Comparison of ENCODE assay signal across 9 cellular contexts in the genomic region with DNA sequence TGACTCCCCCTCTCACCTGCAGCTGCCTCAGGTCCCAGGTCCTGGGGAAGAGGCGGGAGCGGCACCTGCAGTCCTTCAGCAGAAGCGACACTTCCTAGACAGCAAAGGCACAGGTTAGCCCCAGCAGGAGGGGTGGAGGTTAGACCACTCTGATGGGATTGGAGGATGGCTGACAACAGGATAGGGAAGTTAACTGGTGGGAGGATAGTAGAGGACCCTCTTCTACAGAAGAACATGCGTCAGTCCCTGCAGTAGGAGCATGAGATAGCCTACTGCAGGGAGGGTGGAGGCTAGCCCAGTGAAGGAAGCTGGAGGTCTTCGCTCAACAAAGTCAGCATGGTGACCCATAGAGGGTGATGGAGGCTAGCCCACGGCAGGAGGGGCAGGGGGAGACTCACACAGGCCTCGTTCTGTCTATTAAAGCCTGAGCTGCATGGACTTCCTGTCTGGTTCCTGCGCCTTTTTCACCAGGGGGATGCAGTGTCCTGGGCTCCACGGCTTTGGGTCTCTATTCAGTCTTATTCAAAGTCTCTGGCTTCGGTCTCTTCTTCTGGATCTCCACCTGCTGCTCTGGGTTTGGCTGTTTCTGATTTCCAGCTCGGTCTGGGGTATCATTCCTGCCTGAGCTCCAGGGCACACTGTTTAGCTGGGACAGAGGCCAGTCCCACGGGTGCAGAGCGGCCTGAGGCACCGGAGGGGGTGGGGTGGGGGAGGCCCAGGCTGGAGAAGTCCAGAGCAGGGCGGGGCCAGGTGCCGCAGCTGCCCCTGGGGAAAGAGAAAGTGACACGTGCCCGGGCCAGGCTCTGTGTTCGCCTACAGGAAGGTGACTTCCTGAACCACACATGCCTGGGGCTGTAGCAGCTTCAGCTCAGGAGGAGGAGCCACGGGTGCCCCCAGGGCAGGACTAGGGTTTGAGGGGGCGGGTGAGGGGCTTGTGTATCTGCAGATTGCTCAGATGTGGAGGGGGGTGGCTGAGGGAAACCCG. TPM values are rescaled to one million over a fixed set of nuclear protein-coding genes. Genes with fewer than 3 reads are reported as not detected.
DNase-seq lines count a peak whose midpoint lies in the region; ATAC-seq and TF ChIP-seq lines count a peak whose summit lies in the region.
"Had no signal": no experiment of that assay in that cellular context is flagged by ENCODE, and none has a peak within 500 bp of the region (broad histone marks: within the 10 kb centered on the region; RNA-seq: fewer than 3 reads in every experiment).

No MANE protein-coding gene starts in this region.

- 35 to 38% methylated on average over 22 of the region's 22 CpGs for WGBS in lung, 2 donors

- no peak for TF ChIP-seq CTCF in MM.1S (IDR thresholded peaks at IDR 0.05; ENCODE audit: low read length)
- TF ChIP-seq CTCF in lung (IDR thresholded peaks at IDR 0.05; ENCODE audit: control extremely low read depth, extremely low read depth), result no peak
- TF ChIP-seq CTCF in left ventricle myocardium inferior (IDR thresholded peaks at IDR 0.05; ENCODE audit: borderline replicate concordance), result no peak

- DNase-seq in 8988T (peak; percentile 63), MM.1S (peak; percentile 79), activated T-cell treated with anti-CD3 and anti-CD28 coated beads for 1 hour (ENCODE audit: low read depth) (peak; percentile 12), lung (ENCODE audit: low spot score) (peak; percentile 78), substantia nigra (lab: John Stamatoyannopoulos, UW) (no peak), NCI-H1092 treated with DMSO at 0.1 percent for 48 hours (lab: John Stamatoyannopoulos, UW) (no peak), left ventricle myocardium inferior (no peak)

- H3K9ac ChIP-seq in MM.1S (ENCODE audit: low read length), result no peak overlapping the region

- H3K27ac ChIP-seq in MM.1S (ENCODE audit: low read length) (no peak overlapping the region), lung (ENCODE audit: low read depth in 1 of 2, low read length in 1 of 2) (no peak overlapping the region), substantia nigra (ENCODE audit: low read depth, low read length, poor library complexity, severe bottlenecking) (no peak overlapping the region), left ventricle myocardium inferior (replicated peaks) (no peak overlapping the region)

- no peak overlapping the region for H3K4me3 ChIP-seq in MM.1S (ENCODE audit: low read length)
- H3K4me3 ChIP-seq in lung, result no peak overlapping the region
- no peak overlapping the region for H3K4me3 ChIP-seq in left ventricle myocardium inferior

- H3K9me2 ChIP-seq in MM.1S (replicated peaks; ENCODE audit: insufficient read depth, low read length), result no peaks in the 10 kb centered on the region

- H3F3A ChIP-seq in MM.1S (ENCODE audit: insufficient read depth, low read length), result no peaks in the 10 kb centered on the region

- H3K4me1 ChIP-seq in MM.1S (ENCODE audit: low read length) (peaks cover 4% of the 10 kb centered on the region; the same call in 1 of the 2 replicates), lung (ENCODE audit: control insufficient read depth in 2 of 2, insufficient read depth in 2 of 2, low read length in 2 of 2) (peaks cover 0 to 1% of the 10 kb centered on the region in 2 donors), left ventricle myocardium inferior (no peaks in the 10 kb centered on the region)

- intact Hi-C loops in left ventricle myocardium inferior (cut with micrococcal nuclease), result no loop called here

- H3K4me2 ChIP-seq in MM.1S (ENCODE audit: low read depth, low read length), result peak overlapping the region; percentile 51

- no peak overlapping the region for H2AFZ ChIP-seq in MM.1S (ENCODE audit: low read length)

- H4K20me1 ChIP-seq in MM.1S (ENCODE audit: insufficient read depth, low read length), result no peaks in the 10 kb centered on the region

- ATAC-seq in GM18868 (IDR thresholded peaks at IDR 0.05; ENCODE audit: unreplicated experiment), result peak; percentile 45
- peak; percentile 66 for ATAC-seq in lung (ENCODE audit: insufficient read depth, low FRiP score)

- no peaks in the 10 kb centered on the region for H3K36me3 ChIP-seq in MM.1S (replicated peaks; ENCODE audit: insufficient read depth, low read length)
- H3K36me3 ChIP-seq in lung (ENCODE audit: control insufficient read depth in 2 of 2, insufficient read depth in 2 of 2, low read length in 2 of 2), result no peaks in the 10 kb centered on the region
- H3K36me3 ChIP-seq in left ventricle myocardium inferior, result no peaks in the 10 kb centered on the region

- H3K79me2 ChIP-seq in MM.1S (ENCODE audit: low read length), result no peaks in the 10 kb centered on the region

- H3K27me3 ChIP-seq in MM.1S (replicated peaks; ENCODE audit: insufficient read depth, low read length) (peaks cover 64% of the 10 kb centered on the region), lung (ENCODE audit: control insufficient read depth, insufficient read depth) (no peaks in the 10 kb centered on the region), left ventricle myocardium inferior (ENCODE audit: low read depth) (peaks cover 93% of the 10 kb centered on the region)

- no peaks in the 10 kb centered on the region for H3K9me3 ChIP-seq in MM.1S (replicated peaks; ENCODE audit: insufficient read depth, low read length)
- H3K9me3 ChIP-seq in lung (ENCODE audit: control insufficient read depth in 2 of 2, insufficient read depth in 1 of 2, low read length in 1 of 2), result peaks cover 0 to 2% of the 10 kb centered on the region in 2 donors
- no peaks in the 10 kb centered on the region for H3K9me3 ChIP-seq in left ventricle myocardium inferior (replicated peaks)

RNA-seq across cellular contexts. Expression of a gene that starts 7.3 kb away (rescaled TPM):
- total RNA-seq in lung, result not detected
- not detected for polyA plus RNA-seq in lung
- not detected for total RNA-seq in left ventricle myocardium inferior
- total RNA-seq: astrocyte had no signal

RNA-seq across cellular contexts. Expression of a gene that starts 11.2 kb away (rescaled TPM):
- not detected for total RNA-seq in lung
- not detected for polyA plus RNA-seq in lung
- total RNA-seq in left ventricle myocardium inferior, result not detected
- total RNA-seq: astrocyte had no signal

RNA-seq across cellular contexts. Expression of a gene that starts 30.7 kb away (rescaled TPM):
- total RNA-seq in lung (not detected), left ventricle myocardium inferior (not detected)
- polyA plus RNA-seq in lung, result not detected
- total RNA-seq: astrocyte had no signal

RNA-seq across cellular contexts. Expression of a gene that starts 33.4 kb away (rescaled TPM):
- total RNA-seq in lung (not detected), left ventricle myocardium inferior (not detected)
- under 1 TPM in 1 of 2 donors, not detected in 1; 0.18 TPM for polyA plus RNA-seq in lung
- total RNA-seq: astrocyte had no signal

RNA-seq across cellular contexts. Expression of a gene that starts 40.7 kb away (rescaled TPM):
- total RNA-seq in lung (under 1 TPM; 0.09 to 0.97 TPM), left ventricle myocardium inferior (not detected)
- polyA plus RNA-seq in lung, result under 1 TPM; 0.05 to 0.26 TPM
- total RNA-seq: astrocyte had no signal

Comparison
In these comparisons a context has a peak if more than half of its experiments do, and no peak if none do; other contexts are left out.
1. DNase-seq: peak in 8988T (single experiment), MM.1S (single experiment), activated T-cell treated with anti-CD3 and anti-CD28 coated beads for 1 hour (single experiment) and lung (single experiment); none in substantia nigra (0 of 49), NCI-H1092 treated with DMSO at 0.1 percent for 48 hours (single experiment) and left ventricle myocardium inferior (single experiment).